ENCODE assay signal across 22 cellular contexts in genomic region chr22:33650244-33650643, GRCh38.
DNase-seq lines count a peak whose midpoint lies in the region; ATAC-seq, FAIRE-seq and TF ChIP-seq lines count a peak whose summit lies in the region.
"Had no signal": no experiment of that assay in that cellular context is flagged by ENCODE, and none has a peak within 500 bp of the region (broad histone marks: within the 10 kb centered on the region; RNA-seq: fewer than 3 reads in every experiment).

No MANE protein-coding gene starts in this region.

- no peaks in the 10 kb centered on the region for H3K27me3 ChIP-seq in bronchial epithelial cell (ENCODE audit: control insufficient read depth, insufficient read depth, low read length)
- H3K27me3 ChIP-seq: BLaER1 treated with 17β-estradiol and CSF1 and Interleukin-3, amounts not matched to agents 10 nM and 100 nM; SJCRH30 had no signal

- ATAC-seq in left ventricle myocardium superior, result peak; percentile 36
- peak; percentile 28 for ATAC-seq in sciatic nerve
- ATAC-seq: A549; CD8-positive, alpha-beta T cell; HepG2 had no signal

- H3K4me3 ChIP-seq in bronchial epithelial cell (ENCODE audit: low read depth, low read length), result no peak overlapping the region
- H3K4me3 ChIP-seq: A549; BLaER1 treated with 17β-estradiol and CSF1 and Interleukin-3, amounts not matched to agents 10 nM and 100 nM; SJCRH30 had no signal

- intact Hi-C loops in left ventricle myocardium superior (cut with micrococcal nuclease) (no loop called here), sciatic nerve (cut with DNase I) (no loop called here)

- TF ChIP-seq CTCF in bronchial epithelial cell (IDR thresholded peaks at IDR 0.05; ENCODE audit: insufficient read depth, low read length, severe bottlenecking), result no peak

- H3K36me3 ChIP-seq in bronchial epithelial cell (ENCODE audit: control insufficient read depth, insufficient read depth, low read length), result no peaks in the 10 kb centered on the region
- H3K36me3 ChIP-seq: SJCRH30 had no signal

- peak; percentile 37 for DNase-seq in Ammon's horn (ENCODE audit: low spot score)
- no peak for DNase-seq in bronchial epithelial cell (ENCODE audit: low read depth)
- DNase-seq in left ventricle myocardium superior, result no peak
- DNase-seq in sciatic nerve (ENCODE audit: low spot score), result no peak
- no peak for DNase-seq in NCI-H1930 (lab: John Stamatoyannopoulos, UW)
- DNase-seq in NCI-H345 (lab: John Stamatoyannopoulos, UW), result no peak
- DNase-seq in GOT3 (lab: John Stamatoyannopoulos, UW), result no peak
- DNase-seq: CD8-positive, alpha-beta T cell; KG1; NCI-H1092; NCI-H1436; NCI-H2029; NCI-H2227 treated with DMSO at 0.1 percent for 48 hours; NCI-H510A treated with DMSO at 0.1 percent for 48 hours; NCI-H774; NK-92 treated with Interleukin-12 subunit alpha and Interleukin-12 subunit beta, amount 100 ng/mL, for 24 hours; SJCRH30 had no signal

- FAIRE-seq in bronchial epithelial cell (lab: Jason Lieb, UNC), result peak; percentile 13
- FAIRE-seq: A549, G401.6, GM18507, HepG2 had no signal
